ENCODE assay signal across 22 cellular contexts in genomic region chr20:2619961-2620595, GRCh38. TPM values are rescaled to one million over a fixed set of nuclear protein-coding genes. Genes with fewer than 3 reads are reported as not detected.
DNase-seq lines count a peak whose midpoint lies in the region; ATAC-seq and TF ChIP-seq lines count a peak whose summit lies in the region.
"Had no signal": no experiment of that assay in that cellular context is flagged by ENCODE, and none has a peak within 500 bp of the region (broad histone marks: within the 10 kb centered on the region; RNA-seq: fewer than 3 reads in every experiment).

No MANE protein-coding gene starts in this region.

- intact Hi-C loops in PC-3 (cut with micrococcal nuclease): no loop called here
- intact Hi-C loops in OCI-LY7 (cut with micrococcal nuclease; ENCODE audit: unreplicated experiment): no loop called here

- no peaks in the 10 kb centered on the region for H3K4me1 ChIP-seq in PC-3 (ENCODE audit: insufficient read depth, low read length)
- H3K4me1 ChIP-seq in OCI-LY7 (ENCODE audit: insufficient read depth, low read length, poor library complexity, severe bottlenecking): no peaks in the 10 kb centered on the region
- H3K4me1 ChIP-seq: parathyroid adenoma had no signal

- H4K20me1 ChIP-seq in PC-3 (ENCODE audit: low read length): no peaks in the 10 kb centered on the region
- H4K20me1 ChIP-seq in OCI-LY7 (ENCODE audit: insufficient read depth, low read length): no peaks in the 10 kb centered on the region

- CTCF ChIA-PET in PC-3 (lab: Charles Lee) (no interaction called here), OCI-LY7 (lab: Charles Lee; ENCODE audit: unreplicated experiment) (no interaction called here)

- H3K79me2 ChIP-seq in PC-3 (ENCODE audit: low read length) (no peaks in the 10 kb centered on the region), OCI-LY7 (ENCODE audit: insufficient read depth, low read depth, low read length) (no peaks in the 10 kb centered on the region)
- H3K79me2 ChIP-seq: parathyroid adenoma had no signal

- H3F3A ChIP-seq in PC-3 (ENCODE audit: low read length, unreplicated experiment): no peaks in the 10 kb centered on the region

- H2AFZ ChIP-seq in PC-3 (ENCODE audit: low read length) (no peak overlapping the region), OCI-LY7 (ENCODE audit: low read length) (no peak overlapping the region)
- H2AFZ ChIP-seq: parathyroid adenoma, PC-9 had no signal

- no peak overlapping the region for H3K9ac ChIP-seq in PC-3 (ENCODE audit: low read length)
- H3K9ac ChIP-seq: parathyroid adenoma had no signal

- H3K27me3 ChIP-seq in PC-3 (ENCODE audit: low read length): peaks cover 30% of the 10 kb centered on the region

- BruUV-seq in PC-3 (replicated peaks; lab: Mats Ljungman, UMichigan): no TSS peak
- BruUV-seq in OCI-LY7 (replicated peaks; lab: Mats Ljungman, UMichigan): no TSS peak

- H3K4me2 ChIP-seq in PC-3 (ENCODE audit: low read length) (no peak overlapping the region), OCI-LY7 (ENCODE audit: low read length) (no peak overlapping the region)
- H3K4me2 ChIP-seq: PC-9, smooth muscle cell had no signal

- TF ChIP-seq CTCF in PC-3 (conservative IDR thresholded peaks at IDR 0.05; ENCODE audit: low read depth, low read length): no peak
- TF ChIP-seq CTCF in OCI-LY7 (conservative IDR thresholded peaks at IDR 0.05; ENCODE audit: low read length): no peak

- POLR2A ChIA-PET in PC-3 (lab: Charles Lee; ENCODE audit: unreplicated experiment): no interaction called here
- POLR2A ChIA-PET in OCI-LY7 (lab: Charles Lee): no interaction called here

- no peak overlapping the region for H3K4me3 ChIP-seq in PC-3 (ENCODE audit: low read length)
- H3K4me3 ChIP-seq in OCI-LY7 (ENCODE audit: low read depth, low read length, poor library complexity, severe bottlenecking): no peak overlapping the region
- H3K4me3 ChIP-seq: PC-9, smooth muscle cell, thoracic aorta had no signal

- H3K27ac ChIP-seq in PC-3 (ENCODE audit: low read length): no peak overlapping the region
- H3K27ac ChIP-seq in OCI-LY7 (ENCODE audit: low read depth, low read length, poor library complexity, severe bottlenecking): no peak overlapping the region
- H3K27ac ChIP-seq: parathyroid adenoma, PC-9, thoracic aorta had no signal

- peaks cover 5% of the 10 kb centered on the region; the same call in 1 of the 2 replicates for H3K9me2 ChIP-seq in PC-3 (replicated peaks; ENCODE audit: low read length)
- H3K9me2 ChIP-seq in OCI-LY7 (ENCODE audit: insufficient read depth, low read length): no peaks in the 10 kb centered on the region

- ATAC-seq in PC-3: no peak
- ATAC-seq: left ventricle myocardium superior had no signal

- H3K9me3 ChIP-seq in PC-3 (ENCODE audit: low read length) (no peaks in the 10 kb centered on the region; the same call in 1 of the 2 replicates), OCI-LY7 (ENCODE audit: low read length) (no peaks in the 10 kb centered on the region)
- H3K9me3 ChIP-seq: thoracic aorta had no signal

- no peaks in the 10 kb centered on the region for H3K36me3 ChIP-seq in PC-3 (ENCODE audit: low read depth, low read length)
- H3K36me3 ChIP-seq in OCI-LY7 (ENCODE audit: insufficient read depth, low read length): no peaks in the 10 kb centered on the region
- H3K36me3 ChIP-seq: thoracic aorta had no signal

- DNase-seq in EL (peak; percentile 58), PC-3 (peak; percentile 48), dermis blood vessel endothelial cell (peak; percentile 14), kidney tubule cell (ENCODE audit: low spot score) (peak; percentile 57), iPS-NIHi11 (ENCODE audit: low spot score) (no peak), AG08396 (ENCODE audit: low spot score) (no peak), OCI-LY7 (ENCODE audit: low spot score) (no peak), NCI-H748 treated with DMSO at 0.1 percent for 48 hours (lab: John Stamatoyannopoulos, UW) (no peak)
- DNase-seq: activated CD4-positive, alpha-beta T cell treated with anti-CD3 and anti-CD28 coated beads, Interleukin-2, amount 10 ng/mL, durations not matched to agents 7 days and 5 days; activated CD8-positive, alpha-beta memory T cell treated with anti-CD3 and anti-CD28 coated beads, Interleukin-2, amount 50 U/mL, for 48 hours; activated naive CD4-positive, alpha-beta T cell; effector CD4-positive, alpha-beta T cell; Kasumi-1; left ventricle myocardium superior; NCI-H1417 treated with DMSO at 0.1 percent for 48 hours; NCI-H2171; PC-9; stimulated activated CD4-positive, alpha-beta T cell treated with anti-CD3 and anti-CD28 coated beads, Interleukin-4, amount 100 ng/mL, for 4 hours; stimulated activated CD8-positive, alpha-beta memory T cell treated with anti-CD3 and anti-CD28 coated beads, Interleukin-4, amount 100 ng/mL, for 48 hours had no signal

RNA-seq across cellular contexts. Expression of gene NOP56, which starts 32.4 kb away (rescaled TPM):
- total RNA-seq in PC-3 (2014; rRNA removed): 570 and 642 TPM in 2 replicates
- total RNA-seq in dermis blood vessel endothelial cell: 149 and 182 TPM in 2 replicates
- total RNA-seq in OCI-LY7 (2014; rRNA removed; shearing (Covaris generic)): 580 and 640 TPM in 2 replicates
- 464 and 544 TPM in 2 replicates for total RNA-seq in OCI-LY7 (2022)

RNA-seq across cellular contexts. Expression of gene IDH3B, which starts 43.9 kb away (rescaled TPM):
- 261 and 269 TPM in 2 replicates for total RNA-seq in PC-3 (2014; rRNA removed)
- total RNA-seq in dermis blood vessel endothelial cell: 118 and 131 TPM in 2 replicates
- total RNA-seq in OCI-LY7 (2014; rRNA removed; shearing (Covaris generic)): 154 and 162 TPM in 2 replicates
- total RNA-seq in OCI-LY7 (2022): 123 and 142 TPM in 2 replicates

Comparison
In these comparisons a context has a peak if more than half of its experiments do, and no peak if none do; other contexts are left out.
1. DNase-seq: peak in EL (single experiment), PC-3 (single experiment), dermis blood vessel endothelial cell (single experiment) and kidney tubule cell (single experiment); none in iPS-NIHi11 (single experiment), AG08396 (single experiment), OCI-LY7 (single experiment) and NCI-H748 treated with DMSO at 0.1 percent for 48 hours (single experiment).